ENCODE assay signal across 7 cellular contexts in the genomic region with DNA sequence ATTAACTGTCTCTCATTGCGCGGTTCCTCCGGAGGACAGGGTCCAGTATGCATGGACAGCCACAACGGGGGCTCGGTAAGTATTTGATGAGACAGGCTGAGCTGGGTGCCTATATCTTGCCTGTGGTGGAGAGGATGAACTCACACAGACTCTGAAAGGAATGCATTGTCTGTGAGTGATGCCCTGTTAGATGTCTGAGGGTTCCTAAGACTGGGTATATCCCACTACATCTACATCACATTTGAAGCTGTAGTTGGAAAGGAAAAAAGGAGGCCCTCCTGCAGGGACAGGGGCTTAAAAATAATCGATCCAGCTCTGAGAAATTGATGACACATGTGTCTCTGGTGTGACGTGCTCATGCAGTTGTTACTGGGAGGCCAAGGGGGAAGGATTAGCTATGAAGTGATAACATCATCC. TPM values are rescaled to one million over a fixed set of nuclear protein-coding genes. Genes with fewer than 3 reads are reported as not detected.
A peak's percentile ranks its signal among the peaks of the same experiment; 100 is the strongest.
DNase-seq lines count a peak whose midpoint lies in the region; ATAC-seq and TF ChIP-seq lines count a peak whose summit lies in the region.

No MANE protein-coding gene starts in this region.

- H3K9me3 ChIP-seq in ES-I3 (ENCODE audit: control insufficient read depth, insufficient read depth, low read length): no peaks in the 10 kb centered on the region
- H3K9me3 ChIP-seq in PC-9 (ENCODE audit: insufficient read depth, low read depth): no peaks in the 10 kb centered on the region
- H3K9me3 ChIP-seq in sigmoid colon: no peaks in the 10 kb centered on the region
- H3K9me3 ChIP-seq in OCI-LY7 (ENCODE audit: low read length): no peaks in the 10 kb centered on the region

- TF ChIP-seq POLR2A in sigmoid colon (IDR thresholded peaks at IDR 0.05): no peak

- no peak for TF ChIP-seq EP300 in sigmoid colon (IDR thresholded peaks at IDR 0.05)

- H3K27me3 ChIP-seq in PC-9 (ENCODE audit: insufficient read depth, low read depth): no peaks in the 10 kb centered on the region
- no peaks in the 10 kb centered on the region for H3K27me3 ChIP-seq in sigmoid colon

- H4K20me1 ChIP-seq in PC-9 (ENCODE audit: insufficient read depth) (no peaks in the 10 kb centered on the region), OCI-LY7 (ENCODE audit: insufficient read depth, low read length) (no peaks in the 10 kb centered on the region)

- H3K9me2 ChIP-seq in PC-9 (ENCODE audit: insufficient read depth): no peaks in the 10 kb centered on the region
- no peaks in the 10 kb centered on the region for H3K9me2 ChIP-seq in OCI-LY7 (ENCODE audit: insufficient read depth, low read length)

- no peaks in the 10 kb centered on the region for H3K79me2 ChIP-seq in PC-9 (ENCODE audit: low read depth)
- no peaks in the 10 kb centered on the region for H3K79me2 ChIP-seq in OCI-LY7 (ENCODE audit: insufficient read depth, low read depth, low read length)

- DNase-seq in PC-9 (no peak), coronary artery (ENCODE audit: low spot score) (peak; percentile 57), sigmoid colon (peak; percentile 38), OCI-LY7 (ENCODE audit: low spot score) (no peak)
- DNase-seq in stimulated activated naive CD4-positive, alpha-beta T cell treated with Interleukin-2 at 50 U/mL for 16 hours (lab: John Stamatoyannopoulos, UW): no peak

- peaks cover 5% of the 10 kb centered on the region; the same call in 1 of the 2 replicates for H3K4me1 ChIP-seq in ES-I3 (ENCODE audit: insufficient read depth, low read length)
- H3K4me1 ChIP-seq in PC-9 (replicated peaks; ENCODE audit: insufficient read depth): peaks cover 6% of the 10 kb centered on the region; the same call in 1 of the 2 replicates
- peaks cover 0 to 66% (median 46%) of the 10 kb centered on the region in 4 donors for H3K4me1 ChIP-seq in sigmoid colon
- H3K4me1 ChIP-seq in OCI-LY7 (ENCODE audit: insufficient read depth, low read length, poor library complexity, severe bottlenecking): no peaks in the 10 kb centered on the region

- TF ChIP-seq CTCF in PC-9 (conservative IDR thresholded peaks at IDR 0.05) (no peak), coronary artery (IDR thresholded peaks at IDR 0.05) (no peak), sigmoid colon (IDR thresholded peaks at IDR 0.05) (no peak), OCI-LY7 (conservative IDR thresholded peaks at IDR 0.05; ENCODE audit: low read length) (no peak)

- CTCF ChIA-PET in PC-9 (lab: Charles Lee) (no interaction called here), OCI-LY7 (lab: Charles Lee; ENCODE audit: unreplicated experiment) (no interaction called here)

- POLR2A ChIA-PET in PC-9 (lab: Charles Lee; ENCODE audit: unreplicated experiment) (no interaction called here), OCI-LY7 (lab: Charles Lee) (interaction anchor here (0.9 to 1.5 kb wide), 2 partner anchors 31 to 48 kb away, joined by 3 to 5 read pairs; no protein-coding TSS in a partner anchor)

- H3K4me2 ChIP-seq in PC-9 (peak overlapping the region; percentile 71), OCI-LY7 (ENCODE audit: low read length) (no peak overlapping the region)

- peak overlapping the region; percentile 70; the same call in 1 of the 2 replicates for H3K9ac ChIP-seq in ES-I3 (ENCODE audit: low read depth, low read length)

- no peak for ATAC-seq in HG02938 (IDR thresholded peaks at IDR 0.05; ENCODE audit: unreplicated experiment)

- BruUV-seq in PC-9 (replicated peaks; lab: Mats Ljungman, UMichigan) (no TSS peak), OCI-LY7 (replicated peaks; lab: Mats Ljungman, UMichigan) (no TSS peak)

- 76% methylated on average over 7 of the region's 7 CpGs for WGBS in sigmoid colon, 2 donors

- H3K4me3 ChIP-seq in PC-9 (peak overlapping the region; percentile 51; the same call in 1 of the 2 replicates), coronary artery (peak overlapping the region; percentile 97), sigmoid colon (peak overlapping the region in 3 of 4 donors; percentile 92 to 97 (median 92)), OCI-LY7 (ENCODE audit: low read depth, low read length, poor library complexity, severe bottlenecking) (no peak overlapping the region)

- H3K27ac ChIP-seq in PC-9 (no peak overlapping the region), coronary artery (peak overlapping the region; percentile 70 to 89), sigmoid colon (peak overlapping the region; percentile 83 to 97 (median 85)), OCI-LY7 (ENCODE audit: low read depth, low read length, poor library complexity, severe bottlenecking) (no peak overlapping the region)

- H2AFZ ChIP-seq in PC-9 (no peak overlapping the region), OCI-LY7 (ENCODE audit: low read length) (no peak overlapping the region)

- peaks cover 11% of the 10 kb centered on the region; the same call in 1 of the 2 replicates for H3F3A ChIP-seq in PC-9 (ENCODE audit: insufficient read depth, low read depth)

- intact Hi-C loops in PC-9 (cut with micrococcal nuclease; ENCODE audit: unreplicated experiment) (loop anchor here (2.0 kb wide), 1 partner anchor 53 kb away; no protein-coding TSS in a partner anchor), sigmoid colon (cut with DNase I) (loop anchor here (5.0 kb wide), 1 partner anchor 74 kb away; no protein-coding TSS in a partner anchor), OCI-LY7 (cut with micrococcal nuclease; ENCODE audit: unreplicated experiment) (no loop called here)

- no peaks in the 10 kb centered on the region for H3K36me3 ChIP-seq in ES-I3 (ENCODE audit: insufficient read depth, low read length)
- no peaks in the 10 kb centered on the region for H3K36me3 ChIP-seq in PC-9 (ENCODE audit: low read depth)
- H3K36me3 ChIP-seq in sigmoid colon: no peaks in the 10 kb centered on the region
- no peaks in the 10 kb centered on the region for H3K36me3 ChIP-seq in OCI-LY7 (ENCODE audit: insufficient read depth, low read length)

RNA-seq across cellular contexts. Expression of a gene that starts 1.9 kb away (rescaled TPM):
- total RNA-seq in PC-9 (2021) (12.1 and 19.1 TPM in 2 replicates), sigmoid colon (100 to 1,000 TPM in 1 of 4 donors, 10 to 100 TPM in 3; 41.3 to 102 (median 71.0) TPM), OCI-LY7 (2022) (20.5 and 20.8 TPM in 2 replicates)
- polyA plus RNA-seq in sigmoid colon: 1 to 10 TPM in 2 of 3 donors, under 1 TPM in 1; 0.92 to 7.5 (median 2.4) TPM
- total RNA-seq in OCI-LY7 (2014; rRNA removed; shearing (Covaris generic)): 6.6 and 17.4 TPM in 2 replicates

Comparison
In these comparisons a context has a peak if more than half of its experiments do, and no peak if none do; other contexts are left out.
1. DNase-seq: peak in coronary artery (single experiment) and sigmoid colon (single experiment); none in PC-9 (0 of 2), OCI-LY7 (single experiment) and stimulated activated naive CD4-positive, alpha-beta T cell treated with Interleukin-2 at 50 U/mL for 16 hours (single experiment).
2. H3K27ac ChIP-seq: peak in coronary artery (2 of 2) and sigmoid colon (4 of 4); none in PC-9 (single experiment) and OCI-LY7 (single experiment).